35 cellular contexts compared by ENCODE assay signal in genomic region chr11:30949838-30950237, GRCh38.
"Had no signal": no experiment of that assay in that cellular context is flagged by ENCODE, and none has a peak within 500 bp of the region (broad histone marks: within the 10 kb centered on the region; RNA-seq: fewer than 3 reads in every experiment).

No MANE protein-coding gene starts in this region.

- H3K36me3 ChIP-seq: MG63 had no signal

- DNase-seq: Karpas-422, Kasumi-1, MG63, MM.1S, MV-4-11, NCI-H1048, NCI-H1092, NCI-H1092 treated with DMSO at 0.1 percent for 48 hours, NCI-H1105, NCI-H1105 treated with DMSO at 0.1 percent for 48 hours, NCI-H1417, NCI-H1417 treated with DMSO at 0.1 percent for 48 hours, NCI-H1436, NCI-H1436 treated with DMSO at 0.1 percent for 48 hours, NCI-H146, NCI-H1694, NCI-H1694 treated with DMSO at 0.1 percent for 48 hours, NCI-H187, NCI-H187 treated with DMSO at 0.1 percent for 48 hours, NCI-H1930, NCI-H2029, NCI-H2029 treated with DMSO at 0.1 percent for 48 hours, NCI-H2081, NCI-H2081 treated with DMSO at 0.1 percent for 48 hours, NCI-H2107, NCI-H2171, NCI-H2171 treated with DMSO at 0.1 percent for 48 hours, NCI-H2227 treated with DMSO at 0.1 percent for 48 hours, NCI-H226, NCI-H345, NCI-H446, NCI-H446 treated with DMSO at 0.1 percent for 48 hours, NCI-H510A, NCI-H510A treated with DMSO at 0.1 percent for 48 hours, NCI-H524 had no signal

- H3K27me3 ChIP-seq: MG63 had no signal

- H3K4me3 ChIP-seq: MG63 had no signal

- H3K9me3 ChIP-seq: MG63 had no signal
